Comparison of ENCODE assay signal across 25 cellular contexts in genomic region chr18:48909721-48910120, GRCh38. TPM values are rescaled to one million over a fixed set of nuclear protein-coding genes. Genes with fewer than 3 reads are reported as not detected.
DNase-seq lines count a peak whose midpoint lies in the region; ATAC-seq and TF ChIP-seq lines count a peak whose summit lies in the region.
"Had no signal": no experiment of that assay in that cellular context is flagged by ENCODE, and none has a peak within 500 bp of the region (broad histone marks: within the 10 kb centered on the region; RNA-seq: fewer than 3 reads in every experiment).

No MANE protein-coding gene starts in this region.

- H3K9ac ChIP-seq in BLaER1, result no peak overlapping the region
- H3K9ac ChIP-seq: BLaER1 treated with 17β-estradiol and CSF1 and Interleukin-3, amounts not matched to agents 10 nM and 100 nM had no signal

- H3K36me3 ChIP-seq in BLaER1 (no peaks in the 10 kb centered on the region), spleen (no peaks in the 10 kb centered on the region)
- peaks cover under 1% of the 10 kb centered on the region for H3K36me3 ChIP-seq in CD4-positive, CD25-positive, alpha-beta regulatory T cell (ENCODE audit: control insufficient read depth, insufficient read depth, low read length)
- no peaks in the 10 kb centered on the region for H3K36me3 ChIP-seq in naive thymus-derived CD4-positive, alpha-beta T cell (ENCODE audit: control insufficient read depth in 2 of 3, insufficient read depth in 3 of 3, low read length in 3 of 3)
- H3K36me3 ChIP-seq: adrenal gland; BLaER1 treated with 17β-estradiol and CSF1 and Interleukin-3, amounts not matched to agents 10 nM and 100 nM; left lung; right atrium auricular region; tibial nerve had no signal

- H3K36me3 Mint-ChIP-seq in CD4-positive, CD25-positive, alpha-beta regulatory T cell, result no peaks in the 10 kb centered on the region
- peaks cover 2% of the 10 kb centered on the region for H3K36me3 Mint-ChIP-seq in T-helper 2 cell treated with Interferon-gamma antibody and Interleukin-4, amounts not matched to agents 5 μg/mL and 100 μg/mL, for 36 hours (ENCODE audit: low read depth)
- H3K36me3 Mint-ChIP-seq in naive thymus-derived CD4-positive, alpha-beta T cell, result peaks cover 0 to 7% (median 2%) of the 10 kb centered on the region in 5 donors

- peak overlapping the region in 1 of 4 donors; percentile 1 for H3K4me3 Mint-ChIP-seq in CD4-positive, CD25-positive, alpha-beta regulatory T cell
- H3K4me3 Mint-ChIP-seq in T-helper 2 cell treated with Interferon-gamma antibody and Interleukin-4, amounts not matched to agents 5 μg/mL and 100 μg/mL, for 36 hours, result peak overlapping the region; percentile 44
- peak overlapping the region in 8 of 10 donors; percentile 12 to 63 (median 46) for H3K4me3 Mint-ChIP-seq in naive thymus-derived CD4-positive, alpha-beta T cell
- H3K4me3 Mint-ChIP-seq: activated T-helper 1 cell treated with anti-CD3 and anti-CD28 coated beads, Interleukin-12 subunit alpha, Interleukin-12 subunit beta, Interleukin-2, Interleukin-4 antibody, amounts not matched to agents 30 ng/mL and 10 ng/mL and 1 ng/mL, durations not matched to agents 14 hours and 24 hours and 36 hours; memory B cell had no signal

- H3K4me1 Mint-ChIP-seq in CD4-positive, CD25-positive, alpha-beta regulatory T cell, result peaks cover 5 to 25% (median 15%) of the 10 kb centered on the region in 4 donors
- H3K4me1 Mint-ChIP-seq in T-helper 2 cell treated with Interferon-gamma antibody and Interleukin-4, amounts not matched to agents 5 μg/mL and 100 μg/mL, for 36 hours (ENCODE audit: low read depth), result peaks cover 14% of the 10 kb centered on the region
- peaks cover 21 to 35% (median 24%) of the 10 kb centered on the region in 7 donors for H3K4me1 Mint-ChIP-seq in naive thymus-derived CD4-positive, alpha-beta T cell
- H3K4me1 Mint-ChIP-seq: memory B cell had no signal

- H3K9me3 ChIP-seq in BLaER1 (peaks cover 7% of the 10 kb centered on the region), spleen (peaks cover 0 to 7% (median 2%) of the 10 kb centered on the region in 8 donors)
- H3K9me3 ChIP-seq in CD4-positive, CD25-positive, alpha-beta regulatory T cell (ENCODE audit: control insufficient read depth in 2 of 2, low read length in 2 of 2), result peaks cover 2 to 3% of the 10 kb centered on the region in 2 experiments
- peaks cover 0 to 6% (median 0%) of the 10 kb centered on the region in 3 experiments for H3K9me3 ChIP-seq in naive thymus-derived CD4-positive, alpha-beta T cell (ENCODE audit: control insufficient read depth in 2 of 3, low read length in 3 of 3)
- H3K9me3 ChIP-seq: adrenal gland, left lung had no signal

- CTCF ChIA-PET in naive thymus-derived CD4-positive, alpha-beta T cell (lab: Charles Lee), result no interaction called here

- no peak overlapping the region for H3K27ac Mint-ChIP-seq in CD4-positive, CD25-positive, alpha-beta regulatory T cell
- no peak overlapping the region for H3K27ac Mint-ChIP-seq in T-helper 2 cell treated with Interferon-gamma antibody and Interleukin-4, amounts not matched to agents 5 μg/mL and 100 μg/mL, for 36 hours
- peak overlapping the region in 1 of 9 donors; percentile 24 for H3K27ac Mint-ChIP-seq in naive thymus-derived CD4-positive, alpha-beta T cell
- H3K27ac Mint-ChIP-seq: activated T-helper 1 cell treated with anti-CD3 and anti-CD28 coated beads, Interleukin-12 subunit alpha, Interleukin-12 subunit beta, Interleukin-2, Interleukin-4 antibody, amounts not matched to agents 30 ng/mL and 10 ng/mL and 1 ng/mL, durations not matched to agents 14 hours and 24 hours and 36 hours; memory B cell had no signal

- peak; percentile 53 to 67 for ATAC-seq in CD4-positive, CD25-positive, alpha-beta regulatory T cell (ENCODE audit: low read depth in 2 of 2)
- ATAC-seq in naive thymus-derived CD4-positive, alpha-beta T cell, result peak; percentile 70
- ATAC-seq in GM21528 (IDR thresholded peaks at IDR 0.05; ENCODE audit: low FRiP score, unreplicated experiment), result no peak
- ATAC-seq: esophagus mucosa, left lung had no signal

- no peak for TF ChIP-seq POLR2A in spleen (IDR thresholded peaks at IDR 0.05)

- POLR2A ChIA-PET in naive thymus-derived CD4-positive, alpha-beta T cell (lab: Charles Lee), result no interaction called here

- H3K4me2 ChIP-seq in BLaER1, result peak overlapping the region; percentile 17; the same call in 1 of the 2 replicates

- H3K27me3 ChIP-seq in BLaER1 (no peaks in the 10 kb centered on the region), spleen (replicated peaks in 1 of 7) (no peaks in the 10 kb centered on the region)
- no peaks in the 10 kb centered on the region for H3K27me3 ChIP-seq in CD4-positive, CD25-positive, alpha-beta regulatory T cell (ENCODE audit: control insufficient read depth, insufficient read depth, low read length)
- H3K27me3 ChIP-seq in naive thymus-derived CD4-positive, alpha-beta T cell (ENCODE audit: control insufficient read depth in 2 of 2, insufficient read depth in 2 of 2, low read length in 2 of 2), result no peaks in the 10 kb centered on the region
- H3K27me3 ChIP-seq: adrenal gland; BLaER1 treated with 17β-estradiol and CSF1 and Interleukin-3, amounts not matched to agents 10 nM and 100 nM; left lung; right atrium auricular region; tibial nerve had no signal

- peak in 2 of 3 donors; percentile 39 to 61 for DNase-seq in CD4-positive, CD25-positive, alpha-beta regulatory T cell
- no peak for DNase-seq in T-helper 2 cell treated with Interferon-gamma antibody and Interleukin-4, amounts not matched to agents 5 μg/mL and 100 μg/mL, for 36 hours (ENCODE audit: low spot score)
- peak in 6 of 9 donors; percentile 31 to 54 (median 40) for DNase-seq in naive thymus-derived CD4-positive, alpha-beta T cell
- no peak for DNase-seq in midbrain (lab: John Stamatoyannopoulos, UW)
- no peak for DNase-seq in spleen
- DNase-seq: activated CD4-positive, alpha-beta T cell treated with anti-CD3 and anti-CD28 coated beads, Interleukin-2, amount 50 U/mL, for 1 hour; activated CD8-positive, alpha-beta memory T cell treated with anti-CD3 and anti-CD28 coated beads, Interleukin-2, amount 50 U/mL, for 4 hours; adrenal gland; dermis blood vessel endothelial cell; H7; KBM-7; left lung; NCI-H1105; NCI-H187; NCI-H446 treated with DMSO at 0.1 percent for 48 hours; stimulated activated CD8-positive, alpha-beta memory T cell treated with anti-CD3 and anti-CD28 coated beads, Interleukin-4, amount 100 ng/mL, for 48 hours; SW 1271 had no signal

- H3K4me3 ChIP-seq in BLaER1 (no peak overlapping the region), spleen (no peak overlapping the region)
- H3K4me3 ChIP-seq in CD4-positive, CD25-positive, alpha-beta regulatory T cell (ENCODE audit: low read depth, low read length), result no peak overlapping the region
- no peak overlapping the region for H3K4me3 ChIP-seq in naive thymus-derived CD4-positive, alpha-beta T cell (ENCODE audit: low read length)
- H3K4me3 ChIP-seq: adrenal gland; BLaER1 treated with 17β-estradiol and CSF1 and Interleukin-3, amounts not matched to agents 10 nM and 100 nM; left lung; right atrium auricular region; tibial nerve had no signal

- peaks cover 0 to 8% (median 2%) of the 10 kb centered on the region in 7 donors for H3K9me3 Mint-ChIP-seq in CD4-positive, CD25-positive, alpha-beta regulatory T cell
- peaks cover 9% of the 10 kb centered on the region for H3K9me3 Mint-ChIP-seq in T-helper 2 cell treated with Interferon-gamma antibody and Interleukin-4, amounts not matched to agents 5 μg/mL and 100 μg/mL, for 36 hours
- peaks cover 0 to 9% (median 4%) of the 10 kb centered on the region in 11 donors for H3K9me3 Mint-ChIP-seq in naive thymus-derived CD4-positive, alpha-beta T cell

- H3K27ac ChIP-seq in BLaER1 (no peak overlapping the region), spleen (no peak overlapping the region)
- no peak overlapping the region for H3K27ac ChIP-seq in CD4-positive, CD25-positive, alpha-beta regulatory T cell (ENCODE audit: insufficient read depth, low read length, poor library complexity, severe bottlenecking)
- H3K27ac ChIP-seq in naive thymus-derived CD4-positive, alpha-beta T cell (ENCODE audit: low read depth, low read length), result no peak overlapping the region
- H3K27ac ChIP-seq: adrenal gland; BLaER1 treated with 17β-estradiol and CSF1 and Interleukin-3, amounts not matched to agents 10 nM and 100 nM; left lung; right atrium auricular region; tibial nerve had no signal

- 60 to 72% (median 66%) methylated on average over 6 of the region's 6 CpGs for WGBS in spleen, 5 donors

- peaks cover 7% of the 10 kb centered on the region for H3K27me3 Mint-ChIP-seq in CD4-positive, CD25-positive, alpha-beta regulatory T cell
- peaks cover 10% of the 10 kb centered on the region for H3K27me3 Mint-ChIP-seq in T-helper 2 cell treated with Interferon-gamma antibody and Interleukin-4, amounts not matched to agents 5 μg/mL and 100 μg/mL, for 36 hours (ENCODE audit: low read depth)
- peaks cover 0 to 10% (median 0%) of the 10 kb centered on the region in 5 donors for H3K27me3 Mint-ChIP-seq in naive thymus-derived CD4-positive, alpha-beta T cell

- H3K4me1 ChIP-seq in BLaER1 (peaks cover 12% of the 10 kb centered on the region), spleen (peaks cover 0 to 13% (median 1%) of the 10 kb centered on the region in 6 donors)
- H3K4me1 ChIP-seq in CD4-positive, CD25-positive, alpha-beta regulatory T cell (ENCODE audit: control insufficient read depth, insufficient read depth, low read length, poor library complexity, severe bottlenecking), result peaks cover 7% of the 10 kb centered on the region
- peaks cover 11 to 19% of the 10 kb centered on the region in 2 donors for H3K4me1 ChIP-seq in naive thymus-derived CD4-positive, alpha-beta T cell (ENCODE audit: control insufficient read depth in 2 of 2, insufficient read depth in 2 of 2, low read length in 2 of 2)
- H3K4me1 ChIP-seq: tibial nerve had no signal

- no peaks in the 10 kb centered on the region for H4K20me1 ChIP-seq in BLaER1
- H4K20me1 ChIP-seq: BLaER1 treated with 17β-estradiol and CSF1 and Interleukin-3, amounts not matched to agents 10 nM and 100 nM had no signal

- intact Hi-C loops in naive thymus-derived CD4-positive, alpha-beta T cell (cut with micrococcal nuclease), result loop anchor here in 1 of 2 donors (5.0 kb wide), 3 partner anchors 77 to 268 kb away; no protein-coding TSS in a partner anchor
- intact Hi-C loops in spleen (cut with DNase I; ENCODE audit: low total_unique reads), result no loop called here

- no peak for TF ChIP-seq CTCF in spleen (IDR thresholded peaks at IDR 0.05 in 8 of 11, conservative IDR thresholded peaks at IDR 0.05 in 3 of 11)

RNA-seq across cellular contexts. Expression of gene SMAD7, which starts 41.0 kb away (rescaled TPM):
- total RNA-seq in CD4-positive, CD25-positive, alpha-beta regulatory T cell, result 64.0 TPM
- 1 to 10 TPM; 1.7 to 7.2 (median 6.3) TPM for polyA plus RNA-seq in CD4-positive, CD25-positive, alpha-beta regulatory T cell
- total RNA-seq in naive thymus-derived CD4-positive, alpha-beta T cell, result 10 to 100 TPM; 21.2 to 79.4 (median 30.1) TPM
- polyA plus RNA-seq in naive thymus-derived CD4-positive, alpha-beta T cell, result 1 to 10 TPM; 5.3 to 6.5 TPM
- 10 to 100 TPM; 14.3 to 21.2 (median 16.2) TPM for total RNA-seq in spleen
- 1 to 10 TPM; 2.5 to 5.4 (median 4.6) TPM for polyA plus RNA-seq in spleen

Comparison
In these comparisons a context has a peak if more than half of its experiments do, and no peak if none do; other contexts are left out.
1. DNase-seq: peak in CD4-positive, CD25-positive, alpha-beta regulatory T cell (2 of 3) and naive thymus-derived CD4-positive, alpha-beta T cell (6 of 9); none in T-helper 2 cell treated with Interferon-gamma antibody and Interleukin-4, amounts not matched to agents 5 μg/mL and 100 μg/mL, for 36 hours (single experiment), midbrain (single experiment) and spleen (single experiment).